ENCODE assay signal across 8 cellular contexts in the genomic region with DNA sequence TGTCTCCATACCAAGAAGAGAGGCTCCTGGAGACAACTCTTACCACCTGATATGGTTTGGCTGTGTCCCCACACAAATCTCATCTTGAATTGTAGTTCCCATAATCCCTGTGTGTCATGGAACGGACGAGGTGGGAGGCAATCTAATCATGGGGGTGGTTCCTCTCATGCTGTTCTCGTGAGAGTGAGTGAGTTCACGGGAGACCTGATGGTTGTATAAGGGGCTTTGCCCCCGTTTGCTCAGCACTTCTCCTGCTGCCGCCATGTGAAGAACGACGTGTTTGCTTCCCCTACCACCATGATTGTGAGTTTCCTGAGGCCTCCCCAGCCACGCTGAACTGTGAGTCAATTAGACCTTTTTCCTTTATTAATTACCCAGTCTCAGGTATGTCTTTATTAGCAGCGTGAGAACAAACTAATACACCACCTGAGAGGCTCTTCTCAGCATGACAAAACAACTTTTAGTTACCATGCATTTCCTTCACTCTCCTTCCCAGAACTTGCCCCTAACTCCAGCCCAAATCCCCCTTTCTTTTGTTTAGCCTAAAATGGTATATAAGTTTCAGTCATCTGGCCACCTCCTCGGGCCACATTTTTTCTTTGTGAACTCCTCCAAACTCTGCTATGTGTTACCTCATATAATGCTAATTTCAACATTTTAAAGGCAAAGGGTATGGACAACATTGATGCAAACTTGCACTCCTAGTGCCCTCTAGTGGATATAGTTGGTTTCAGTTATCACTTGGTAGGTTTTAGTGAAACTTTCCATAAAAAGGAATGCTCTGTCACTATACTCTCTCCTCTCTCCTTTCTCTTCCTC. TPM values are rescaled to one million over a fixed set of nuclear protein-coding genes. Genes with fewer than 3 reads are reported as not detected.
DNase-seq lines count a peak whose midpoint lies in the region; ATAC-seq and TF ChIP-seq lines count a peak whose summit lies in the region.

No MANE protein-coding gene starts in this region.

- H3K4me1 ChIP-seq in MM.1S (ENCODE audit: low read length), result no peaks in the 10 kb centered on the region
- H3K4me1 ChIP-seq in osteoblast (ENCODE audit: insufficient read depth, low read length), result no peaks in the 10 kb centered on the region
- H3K4me1 ChIP-seq in effector memory CD4-positive, alpha-beta T cell (ENCODE audit: control insufficient read depth, insufficient read depth, low read length, poor library complexity, severe bottlenecking), result no peaks in the 10 kb centered on the region

- no peaks in the 10 kb centered on the region for H4K20me1 ChIP-seq in MM.1S (ENCODE audit: insufficient read depth, low read length)
- no peaks in the 10 kb centered on the region for H4K20me1 ChIP-seq in osteoblast (ENCODE audit: insufficient read depth, low read length)

- no peaks in the 10 kb centered on the region for H3K36me3 ChIP-seq in MM.1S (replicated peaks; ENCODE audit: insufficient read depth, low read length)
- H3K36me3 ChIP-seq in osteoblast (ENCODE audit: insufficient read depth, low read length), result no peaks in the 10 kb centered on the region
- no peaks in the 10 kb centered on the region for H3K36me3 ChIP-seq in effector memory CD4-positive, alpha-beta T cell (ENCODE audit: control insufficient read depth, insufficient read depth, low read length)

- no peaks in the 10 kb centered on the region for H3K79me2 ChIP-seq in MM.1S (ENCODE audit: low read length)
- no peaks in the 10 kb centered on the region for H3K79me2 ChIP-seq in osteoblast (ENCODE audit: insufficient read depth, low read length)

- no peaks in the 10 kb centered on the region for H3K9me3 ChIP-seq in MM.1S (replicated peaks; ENCODE audit: insufficient read depth, low read length)
- H3K9me3 ChIP-seq in osteoblast (ENCODE audit: low read depth, low read length), result no peaks in the 10 kb centered on the region
- no peaks in the 10 kb centered on the region for H3K9me3 ChIP-seq in effector memory CD4-positive, alpha-beta T cell (ENCODE audit: control insufficient read depth, low read length)

- DNase-seq in NCI-H524 (lab: John Stamatoyannopoulos, UW) (peak; percentile 1 to 50), NCI-H524 treated with DMSO at 0.1 percent for 48 hours (lab: John Stamatoyannopoulos, UW) (no peak), MM.1S (peak; percentile 50), SK-N-DZ (ENCODE audit: low spot score) (peak; percentile 42), fibroblast of mammary gland (ENCODE audit: low read depth) (peak; percentile 63), osteoblast (ENCODE audit: insufficient read length, low spot score, missing footprints) (no peak)
- DNase-seq in effector memory CD4-positive, alpha-beta T cell, result no peak

- no peak overlapping the region for H3K4me2 ChIP-seq in MM.1S (ENCODE audit: low read depth, low read length)
- no peak overlapping the region for H3K4me2 ChIP-seq in osteoblast (ENCODE audit: insufficient read depth, low read length)

- H3K9me2 ChIP-seq in MM.1S (replicated peaks; ENCODE audit: insufficient read depth, low read length), result no peaks in the 10 kb centered on the region

- peak; percentile 70 for ATAC-seq in GM21825 (IDR thresholded peaks at IDR 0.05; ENCODE audit: unreplicated experiment)

- H3K27me3 ChIP-seq in MM.1S (replicated peaks; ENCODE audit: insufficient read depth, low read length) (no peaks in the 10 kb centered on the region), osteoblast (ENCODE audit: insufficient read depth, low read length) (no peaks in the 10 kb centered on the region)
- H3K27me3 ChIP-seq in effector memory CD4-positive, alpha-beta T cell (replicated peaks; ENCODE audit: control insufficient read depth, insufficient read depth, low read length, poor library complexity, severe bottlenecking), result no peaks in the 10 kb centered on the region

- no peaks in the 10 kb centered on the region for H3F3A ChIP-seq in MM.1S (ENCODE audit: insufficient read depth, low read length)

- no peak overlapping the region for H2AFZ ChIP-seq in MM.1S (ENCODE audit: low read length)
- no peak overlapping the region for H2AFZ ChIP-seq in osteoblast (ENCODE audit: low read length)

- no peak overlapping the region for H3K9ac ChIP-seq in MM.1S (ENCODE audit: low read length)

- TF ChIP-seq CTCF in MM.1S (IDR thresholded peaks at IDR 0.05; ENCODE audit: low read length) (peak; percentile 81), fibroblast of mammary gland (conservative IDR thresholded peaks at IDR 0.05; ENCODE audit: control insufficient read depth, insufficient read depth, low read depth, low read length) (peak; percentile 80), osteoblast (IDR thresholded peaks at IDR 0.05; ENCODE audit: extremely low read depth, low read depth, low read length) (peak; percentile 78)

- H3K27ac ChIP-seq in MM.1S (ENCODE audit: low read length) (no peak overlapping the region), osteoblast (ENCODE audit: low read depth, low read length) (no peak overlapping the region)
- no peak overlapping the region for H3K27ac ChIP-seq in effector memory CD4-positive, alpha-beta T cell (ENCODE audit: insufficient read depth, low read length, poor library complexity, severe bottlenecking)

- no peak overlapping the region for H3K4me3 ChIP-seq in MM.1S (ENCODE audit: low read length)
- H3K4me3 ChIP-seq in fibroblast of mammary gland (ENCODE audit: control insufficient read depth, low read depth, low read length), result no peak overlapping the region
- H3K4me3 ChIP-seq in osteoblast (ENCODE audit: insufficient read depth, low read length), result no peak overlapping the region
- no peak overlapping the region for H3K4me3 ChIP-seq in effector memory CD4-positive, alpha-beta T cell (ENCODE audit: insufficient read depth, low read depth, low read length, poor library complexity, severe bottlenecking)

RNA-seq across cellular contexts. Expression of a gene that starts 58.6 kb away (rescaled TPM):
- not detected in 2 replicates for polyA plus RNA-seq in SK-N-DZ (2014; cell fraction: cytosol; rRNA removed)
- not detected in 2 replicates for polyA plus RNA-seq in SK-N-DZ (2014; cell fraction: nucleus; rRNA removed)
- not detected in 2 replicates for total RNA-seq in osteoblast

Comparison
In these comparisons a context has a peak if more than half of its experiments do, and no peak if none do; other contexts are left out.
1. DNase-seq: peak in NCI-H524 (2 of 2), MM.1S (single experiment), SK-N-DZ (single experiment) and fibroblast of mammary gland (single experiment); none in NCI-H524 treated with DMSO at 0.1 percent for 48 hours (single experiment), osteoblast (single experiment) and effector memory CD4-positive, alpha-beta T cell (0 of 3).
2. Peak in every context shown above with its lines, with median percentiles within 50 percentile points of each other: CTCF ChIP-seq.